In the genomic region with DNA sequence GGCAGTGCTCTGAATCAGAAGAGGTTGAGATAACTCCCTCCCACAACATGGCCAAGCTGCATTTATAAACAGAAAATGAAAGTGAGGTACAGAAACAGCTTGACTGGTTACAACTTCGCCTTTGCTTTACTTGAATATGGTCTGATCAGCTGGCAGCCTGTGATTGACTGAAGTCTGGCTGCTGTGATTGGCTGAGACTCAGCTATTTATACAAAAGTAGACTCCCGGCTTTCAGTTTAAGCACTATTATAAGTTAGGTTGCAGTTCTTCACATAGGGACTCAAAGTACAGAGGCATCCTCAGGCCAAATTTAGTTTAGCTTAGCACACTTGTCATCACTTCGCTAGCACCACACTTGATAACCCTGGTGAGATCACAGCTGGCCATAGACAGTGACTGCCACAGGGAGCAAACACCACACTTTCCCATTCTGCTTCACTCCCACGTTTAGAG, we compare ENCODE assay signal across 8 cellular contexts.
DNase-seq lines count a peak whose midpoint lies in the region; ATAC-seq and TF ChIP-seq lines count a peak whose summit lies in the region.

No MANE protein-coding gene starts in this region.

- TF ChIP-seq POLR2A in breast epithelium (IDR thresholded peaks at IDR 0.05): no peak

- H3K27ac ChIP-seq in CD8-positive, alpha-beta T cell (ENCODE audit: low read depth, low read length): no peak overlapping the region
- no peak overlapping the region for H3K27ac ChIP-seq in breast epithelium

- H3K27me3 ChIP-seq in CD8-positive, alpha-beta T cell (ENCODE audit: insufficient read depth, low read length): no peaks in the 10 kb centered on the region
- H3K27me3 ChIP-seq in breast epithelium: no peaks in the 10 kb centered on the region

- no peak overlapping the region for H3K27ac Mint-ChIP-seq in CD8-positive, alpha-beta T cell

- intact Hi-C loops in CD8-positive, alpha-beta T cell (cut with DNase I, micrococcal nuclease): no loop called here
- intact Hi-C loops in breast epithelium (cut with DNase I; ENCODE audit: low total_unique reads): no loop called here

- CTCF ChIA-PET in CD8-positive, alpha-beta T cell (lab: Charles Lee): interaction anchor here (0.7 kb wide), 1 partner anchor 137 kb away, joined by 3 read pairs; no protein-coding TSS in a partner anchor

- DNase-seq in CD8-positive, alpha-beta T cell: no peak
- DNase-seq in breast epithelium (ENCODE audit: low spot score in 2 of 2) (no peak), non-pigmented ciliary epithelial cell (ENCODE audit: low read depth) (peak; percentile 2), NCI-H1048 (lab: John Stamatoyannopoulos, UW) (no peak)
- no peak for DNase-seq in stimulated activated CD4-positive, alpha-beta T cell treated with anti-CD3 and anti-CD28 coated beads, Interleukin-2, amount 100 ng/mL, for 24 hours
- no peak for DNase-seq in stimulated activated naive CD4-positive, alpha-beta T cell (lab: John Stamatoyannopoulos, UW)

- POLR2A ChIA-PET in CD8-positive, alpha-beta T cell (lab: Charles Lee): no interaction called here

- H3K4me3 Mint-ChIP-seq in CD8-positive, alpha-beta T cell: peak overlapping the region; percentile 33

- no peak for TF ChIP-seq CTCF in CD8-positive, alpha-beta T cell (IDR thresholded peaks at IDR 0.05)
- no peak for TF ChIP-seq CTCF in breast epithelium (IDR thresholded peaks at IDR 0.05)

- no peak overlapping the region for H3K4me3 ChIP-seq in CD8-positive, alpha-beta T cell (ENCODE audit: low read depth, low read length)
- peak overlapping the region in 2 of 3 donors; percentile 9 to 39 for H3K4me3 ChIP-seq in breast epithelium

- no peaks in the 10 kb centered on the region for H3K9me3 ChIP-seq in CD8-positive, alpha-beta T cell (ENCODE audit: low read length)
- peaks cover 0 to 3% of the 10 kb centered on the region in 2 donors for H3K9me3 ChIP-seq in breast epithelium

- H3K4me1 Mint-ChIP-seq in CD8-positive, alpha-beta T cell (ENCODE audit: low read depth): peaks cover 5% of the 10 kb centered on the region

- no peaks in the 10 kb centered on the region for H3K36me3 Mint-ChIP-seq in CD8-positive, alpha-beta T cell

- ATAC-seq in CD8-positive, alpha-beta T cell: peak; percentile 55
- peak; percentile 96 for ATAC-seq in GM19463 (IDR thresholded peaks at IDR 0.05; ENCODE audit: unreplicated experiment)
- ATAC-seq in HG03439 (IDR thresholded peaks at IDR 0.05; ENCODE audit: unreplicated experiment): peak; percentile 96

- H3K27me3 Mint-ChIP-seq in CD8-positive, alpha-beta T cell (ENCODE audit: low read depth): no peaks in the 10 kb centered on the region

- no peaks in the 10 kb centered on the region for H3K9me3 Mint-ChIP-seq in CD8-positive, alpha-beta T cell

- no peaks in the 10 kb centered on the region for H3K4me1 ChIP-seq in CD8-positive, alpha-beta T cell (ENCODE audit: insufficient read depth, low read length)
- no peaks in the 10 kb centered on the region for H3K4me1 ChIP-seq in breast epithelium

- no peaks in the 10 kb centered on the region for H3K36me3 ChIP-seq in CD8-positive, alpha-beta T cell (ENCODE audit: insufficient read depth, low read length)
- no peaks in the 10 kb centered on the region for H3K36me3 ChIP-seq in breast epithelium
